ENCODE assay signal across 29 cellular contexts in the genomic region with DNA sequence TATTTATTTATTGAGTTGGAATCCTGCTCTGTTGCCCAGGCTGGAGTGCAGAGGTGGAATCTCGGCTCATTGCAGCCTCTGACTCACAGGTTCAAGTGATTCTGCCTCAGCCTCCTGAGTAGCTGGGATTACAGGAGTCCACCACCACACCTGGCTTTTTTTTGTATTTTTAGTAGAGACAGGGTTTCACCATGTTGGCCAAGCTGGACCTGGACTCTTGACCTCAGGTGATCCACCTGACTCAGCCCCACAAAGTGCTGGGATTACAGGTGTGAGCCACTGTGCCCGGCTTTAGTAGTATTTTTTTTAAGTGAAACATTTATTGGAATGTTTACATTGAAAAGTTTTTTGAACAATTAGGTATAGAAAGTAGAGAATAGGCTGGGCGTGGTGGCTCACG. TPM values are rescaled to one million over a fixed set of nuclear protein-coding genes. Genes with fewer than 3 reads are reported as not detected.
"Had no signal": no experiment of that assay in that cellular context is flagged by ENCODE, and none has a peak within 500 bp of the region (broad histone marks: within the 10 kb centered on the region; RNA-seq: fewer than 3 reads in every experiment).

No MANE protein-coding gene starts in this region.

- H3K36me3 ChIP-seq: neural progenitor cell, right lobe of liver, thyroid gland had no signal

- H3K27ac ChIP-seq: epithelial cell of prostate, gastrocnemius medialis, neural progenitor cell, parathyroid adenoma, right lobe of liver, stomach, thyroid gland, upper lobe of left lung had no signal

- H3K4me2 ChIP-seq: neural progenitor cell had no signal

- H3K9ac ChIP-seq: neural progenitor cell, parathyroid adenoma had no signal

- H3K4me1 ChIP-seq: gastrocnemius medialis, parathyroid adenoma, thyroid gland had no signal

- ATAC-seq: esophagus mucosa; gastrocnemius medialis; left cardiac atrium; left ventricle myocardium superior; naive thymus-derived CD4-positive, alpha-beta T cell; stimulated activated effector memory CD8-positive, alpha-beta T cell treated with anti-CD3 and anti-CD28 coated beads, Interleukin-12 subunit alpha, Interleukin-12 subunit beta, amount 100 ng/mL, for 72 hours had no signal

- H3K9me3 ChIP-seq: gastrocnemius medialis, right lobe of liver, stomach, thyroid gland, upper lobe of left lung had no signal

- H3K79me2 ChIP-seq: parathyroid adenoma had no signal

- H2AFZ ChIP-seq: neural progenitor cell, parathyroid adenoma had no signal

- DNase-seq: cerebellar nuclear complex; cortex of kidney; foreskin fibroblast; gastrocnemius medialis; left cardiac atrium; left ventricle myocardium superior; mesenchymal stem cell; naive thymus-derived CD4-positive, alpha-beta T cell; stimulated activated CD4-positive, alpha-beta T cell treated with anti-CD3 and anti-CD28 coated beads, Interleukin-2, amount 100 ng/mL, for 24 hours; stimulated activated CD4-positive, alpha-beta T cell treated with anti-CD3 and anti-CD28 coated beads, Interleukin-4, amount 100 ng/mL, for 24 hours; stimulated activated naive CD4-positive, alpha-beta T cell treated with Interleukin-2 at 50 U/mL for 16 hours; stomach; thyroid gland; upper lobe of left lung had no signal

- H3K27me3 ChIP-seq: gastrocnemius medialis, neural progenitor cell, right lobe of liver, stomach, thyroid gland, upper lobe of left lung had no signal

- H3K4me3 ChIP-seq: gastrocnemius medialis, neural progenitor cell, right lobe of liver, stomach, thyroid gland, upper lobe of left lung had no signal

RNA-seq across cellular contexts. Expression of a gene that starts 51.2 kb away (rescaled TPM):
- total RNA-seq: dermis microvascular lymphatic vessel endothelial cell, esophagus mucosa, gastrocnemius medialis, glomerular endothelial cell, kidney epithelial cell, left cardiac atrium, left ventricle myocardium superior, lung microvascular endothelial cell, mesothelial cell of epicardium, osteoblast, progenitor cell of endocrine pancreas, right lobe of liver, stomach, subcutaneous adipose tissue, temporal lobe, thyroid gland had no signal
- polyA plus RNA-seq: naive thymus-derived CD4-positive, alpha-beta T cell; stomach had no signal
